In the genomic region with DNA sequence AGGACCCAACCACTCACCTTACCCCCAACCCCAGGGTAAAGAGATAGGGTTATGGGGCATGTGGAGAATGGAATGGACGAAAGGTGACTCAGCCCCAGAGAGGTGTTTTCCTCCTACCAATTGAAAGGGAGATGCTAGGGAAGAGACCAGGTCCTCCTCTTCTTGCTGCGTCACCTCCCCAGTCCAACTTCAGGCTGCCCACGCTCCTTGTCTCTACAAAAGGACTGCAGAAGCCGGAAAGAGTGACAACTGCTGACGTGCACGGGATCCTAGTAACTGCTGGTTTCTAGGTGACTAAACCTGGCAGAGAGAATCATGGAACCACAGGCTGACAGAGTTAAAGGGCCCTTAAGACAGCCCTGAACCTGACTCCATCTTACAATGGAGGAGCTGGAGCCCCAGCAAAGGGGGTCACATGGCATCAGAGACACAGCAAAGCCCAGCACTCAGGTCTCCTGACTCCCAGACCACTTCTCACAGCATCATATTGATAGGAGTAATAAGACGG, we compare ENCODE assay signal across 9 cellular contexts. TPM values are rescaled to one million over a fixed set of nuclear protein-coding genes. Genes with fewer than 3 reads are reported as not detected.
DNase-seq lines count a peak whose midpoint lies in the region; ATAC-seq, FAIRE-seq and TF ChIP-seq lines count a peak whose summit lies in the region.
"Had no signal": no experiment of that assay in that cellular context is flagged by ENCODE, and none has a peak within 500 bp of the region (broad histone marks: within the 10 kb centered on the region; RNA-seq: fewer than 3 reads in every experiment).

No MANE protein-coding gene starts in this region.

- H3K27me3 ChIP-seq in left lung (no peaks in the 10 kb centered on the region), spleen (replicated peaks in 1 of 7) (peaks cover 0 to 9% (median 0%) of the 10 kb centered on the region in 7 donors)

- H3K4me3 ChIP-seq in left lung: peak overlapping the region; percentile 0 to 61
- H3K4me3 ChIP-seq in spleen: peak overlapping the region in 6 of 8 donors; percentile 50 to 80 (median 54)

- H3K36me3 ChIP-seq in left lung (peaks cover 0 to 46% of the 10 kb centered on the region in 2 donors), spleen (peaks cover 0 to 53% (median 16%) of the 10 kb centered on the region in 6 donors)

- no peak overlapping the region for H3K27ac Mint-ChIP-seq in osteocyte (ENCODE audit: unreplicated experiment)

- H3K27ac ChIP-seq in caudate nucleus (ENCODE audit: low read depth, low read length) (peak overlapping the region; percentile 52), left lung (peak overlapping the region; percentile 81 to 84), spleen (peak overlapping the region in 7 of 8 donors; percentile 82 to 89 (median 85))

- H3K4me1 Mint-ChIP-seq in osteocyte (ENCODE audit: unreplicated experiment): peaks cover 9% of the 10 kb centered on the region

- H3K9me3 Mint-ChIP-seq in osteocyte (ENCODE audit: unreplicated experiment): no peaks in the 10 kb centered on the region

- no peak for TF ChIP-seq POLR2A in spleen (IDR thresholded peaks at IDR 0.05)

- TF ChIP-seq CTCF in left lung (IDR thresholded peaks at IDR 0.05) (no peak), spleen (IDR thresholded peaks at IDR 0.05 in 8 of 11, conservative IDR thresholded peaks at IDR 0.05 in 3 of 11) (no peak), osteocyte (IDR thresholded peaks at IDR 0.05) (no peak)

- 57 to 86% (median 77%) methylated on average over 7 of the region's 7 CpGs for WGBS in spleen, 5 donors

- peaks cover 2% of the 10 kb centered on the region for H3K27me3 Mint-ChIP-seq in osteocyte (ENCODE audit: unreplicated experiment)

- no peak overlapping the region for H3K4me3 Mint-ChIP-seq in osteocyte (ENCODE audit: unreplicated experiment)

- peaks cover 33 to 85% of the 10 kb centered on the region in 2 donors for H3K4me1 ChIP-seq in left lung
- H3K4me1 ChIP-seq in spleen: peaks cover 9 to 89% (median 64%) of the 10 kb centered on the region in 6 donors

- no peaks in the 10 kb centered on the region for H3K9me3 ChIP-seq in left lung
- no peaks in the 10 kb centered on the region for H3K9me3 ChIP-seq in spleen

- FAIRE-seq in GM19239 (lab: Jason Lieb, UNC): no peak

- peaks cover 6% of the 10 kb centered on the region for H3K36me3 Mint-ChIP-seq in osteocyte (ENCODE audit: unreplicated experiment)

- intact Hi-C loops in left lung (cut with DNase I) (no loop called here), spleen (cut with DNase I; ENCODE audit: low total_unique reads) (no loop called here)

- no peak for ATAC-seq in left lung
- ATAC-seq: naive thymus-derived CD4-positive, alpha-beta T cell had no signal

- peak; percentile 57 for DNase-seq in M059J (ENCODE audit: low read depth)
- DNase-seq in caudate nucleus (lab: John Stamatoyannopoulos, UW): peak in 45 of 61 donors; percentile 3 to 91 (median 56)
- DNase-seq in left lung: no peak
- DNase-seq in spleen: no peak
- DNase-seq in NCI-H2171 (lab: John Stamatoyannopoulos, UW): no peak
- no peak for DNase-seq in osteocyte (ENCODE audit: extremely low spot score, unreplicated experiment)
- no peak for DNase-seq in germinal center (ENCODE audit: low spot score)
- no peak for DNase-seq in GM19239 (ENCODE audit: insufficient read length, low spot score)
- DNase-seq: naive thymus-derived CD4-positive, alpha-beta T cell had no signal

RNA-seq across cellular contexts. Expression of gene GPX3, which starts 2.2 kb away (rescaled TPM):
- total RNA-seq in M059J (2014; rRNA removed; shearing (Covaris generic)): 62.3 and 68.5 TPM in 2 replicates
- total RNA-seq in left lung: 100 to 1,000 TPM; 391 to 424 TPM
- total RNA-seq in spleen: 100 to 1,000 TPM in 6 of 7 donors, 10 to 100 TPM in 1; 78.7 to 886 (median 416) TPM
- polyA plus RNA-seq in spleen: 100 to 1,000 TPM; 158 to 261 (median 256) TPM
- 1.1 and 1.3 TPM in 2 replicates for total RNA-seq in osteocyte

RNA-seq across cellular contexts. Expression of gene TNIP1, which starts 58.3 kb away (rescaled TPM):
- 85.3 and 116 TPM in 2 replicates for total RNA-seq in M059J (2014; rRNA removed; shearing (Covaris generic))
- total RNA-seq in left lung (100 to 1,000 TPM; 111 to 133 TPM), spleen (100 to 1,000 TPM; 179 to 260 (median 218) TPM), osteocyte (73.5 and 85.5 TPM in 2 replicates)
- polyA plus RNA-seq in spleen: 100 to 1,000 TPM in 1 of 3 donors, 10 to 100 TPM in 2; 67.7 to 149 (median 95.9) TPM

Comparison
In these comparisons a context has a peak if more than half of its experiments do, and no peak if none do; other contexts are left out.
1. DNase-seq: peak in M059J (single experiment) and caudate nucleus (45 of 61); none in left lung (0 of 2), spleen (single experiment), NCI-H2171 (single experiment), osteocyte (single experiment), germinal center (single experiment) and GM19239 (single experiment).
2. RNA of gene GPX3, which starts 2.2 kb away (total RNA-seq): 391 to 424 TPM in left lung, 78.7 to 886 TPM in spleen and 62.3 to 68.5 TPM in M059J; 1.1 to 1.3 TPM in osteocyte; every median in the first group is over 10 times any median in the second.
3. Peak in every context shown above with its lines, with median percentiles within 50 percentile points of each other: H3K27ac ChIP-seq.